Comparison of ENCODE assay signal across 26 cellular contexts in genomic region chr12:26044592-26044991, GRCh38.
A peak's percentile ranks its signal among the peaks of the same experiment; 100 is the strongest.
DNase-seq lines count a peak whose midpoint lies in the region; ATAC-seq, FAIRE-seq and TF ChIP-seq lines count a peak whose summit lies in the region.
"Had no signal": no experiment of that assay in that cellular context is flagged by ENCODE, and none has a peak within 500 bp of the region (broad histone marks: within the 10 kb centered on the region; RNA-seq: fewer than 3 reads in every experiment).

No MANE protein-coding gene starts in this region.

- no peaks in the 10 kb centered on the region for H3K27me3 Mint-ChIP-seq in chondrocyte (ENCODE audit: low read depth)
- H3K27me3 Mint-ChIP-seq: B cell had no signal

- no peaks in the 10 kb centered on the region for H3F3A ChIP-seq in Loucy (ENCODE audit: low read depth)

- no peak overlapping the region for H3K4me3 ChIP-seq in Loucy (ENCODE audit: low read length, poor library complexity, severe bottlenecking)
- H3K4me3 ChIP-seq: MG63, PC-9, SJSA1 had no signal

- H3K9me3 ChIP-seq in Loucy (ENCODE audit: insufficient read depth, low read depth, low read length) = no peaks in the 10 kb centered on the region
- H3K9me3 ChIP-seq: MG63, SJSA1 had no signal

- no peaks in the 10 kb centered on the region for H3K9me3 Mint-ChIP-seq in chondrocyte (ENCODE audit: low read depth)
- H3K9me3 Mint-ChIP-seq: CD14-positive monocyte; CD8-positive, alpha-beta memory T cell had no signal

- no peaks in the 10 kb centered on the region for H3K79me2 ChIP-seq in Loucy (ENCODE audit: insufficient read depth, low read length)

- no peak overlapping the region for H3K9ac ChIP-seq in Loucy (ENCODE audit: low read depth, low read length, poor library complexity, severe bottlenecking)

- no peaks in the 10 kb centered on the region for H3K36me3 ChIP-seq in Loucy (ENCODE audit: insufficient read depth, low read length)
- H3K36me3 ChIP-seq: MG63, SJSA1 had no signal

- no peaks in the 10 kb centered on the region for H3K27me3 ChIP-seq in Loucy (ENCODE audit: insufficient read depth, low read length, poor library complexity, severe bottlenecking)
- H3K27me3 ChIP-seq: MG63, SJSA1 had no signal

- no peak overlapping the region for H2AFZ ChIP-seq in Loucy (ENCODE audit: low read length)
- H2AFZ ChIP-seq: PC-9 had no signal

- ATAC-seq in GM19395 (IDR thresholded peaks at IDR 0.05; ENCODE audit: unreplicated experiment) = no peak
- ATAC-seq: HCT116 had no signal

- no peak overlapping the region for H3K27ac Mint-ChIP-seq in chondrocyte (ENCODE audit: unreplicated experiment)
- H3K27ac Mint-ChIP-seq: B cell; CD14-positive monocyte; CD8-positive, alpha-beta memory T cell had no signal

- H3K4me2 ChIP-seq in Loucy (ENCODE audit: low read depth, low read length, poor library complexity, severe bottlenecking) = no peak overlapping the region
- H3K4me2 ChIP-seq: PC-9 had no signal

- H3K9me2 ChIP-seq in Loucy (replicated peaks; ENCODE audit: low read depth, low read length) = no peaks in the 10 kb centered on the region

- no peak overlapping the region for H3K4me3 Mint-ChIP-seq in chondrocyte (ENCODE audit: unreplicated experiment)
- H3K4me3 Mint-ChIP-seq: B cell; CD14-positive monocyte; CD8-positive, alpha-beta memory T cell had no signal

- FAIRE-seq in D721Med (lab: Jason Lieb, UNC) = no peak
- FAIRE-seq: GM19239, H1 had no signal

- peaks cover 34% of the 10 kb centered on the region for H3K4me1 Mint-ChIP-seq in chondrocyte (ENCODE audit: low read depth)
- H3K4me1 Mint-ChIP-seq: B cell; CD14-positive monocyte; CD8-positive, alpha-beta memory T cell had no signal

- no peaks in the 10 kb centered on the region for H3K36me3 Mint-ChIP-seq in chondrocyte (ENCODE audit: low read depth)
- H3K36me3 Mint-ChIP-seq: CD14-positive monocyte; CD8-positive, alpha-beta memory T cell had no signal

- no peaks in the 10 kb centered on the region for H4K20me1 ChIP-seq in Loucy (ENCODE audit: insufficient read depth, low read length, poor library complexity, severe bottlenecking)

- DNase-seq in D721Med (ENCODE audit: insufficient read length, low spot score) = no peak
- DNase-seq in chondrocyte (ENCODE audit: low spot score) = no peak
- peak; percentile 38 for DNase-seq in pons (ENCODE audit: low spot score)
- no peak for DNase-seq in stimulated activated CD4-positive, alpha-beta T cell treated with anti-CD3 and anti-CD28 coated beads, Interleukin-4, amount 100 ng/mL, for 24 hours
- no peak for DNase-seq in NCI-H146 (lab: John Stamatoyannopoulos, UW)
- no peak for DNase-seq in stimulated activated CD4-positive, alpha-beta T cell treated with anti-CD3 and anti-CD28 coated beads, Interleukin-1b, Interleukin-23, amount 100 ng/mL, for 48 hours
- DNase-seq: CD8-positive, alpha-beta memory T cell; DND-41; KBM-7; NCI-H1105 treated with DMSO at 0.1 percent for 48 hours; NCI-H2029; NCI-H524 treated with DMSO at 0.1 percent for 48 hours; NCI-H774; PC-9; Right ventricle myocardium superior; RPMI8226; T-helper 1 cell had no signal

- H3K4me1 ChIP-seq in Loucy (ENCODE audit: insufficient read depth, low read length, poor library complexity, severe bottlenecking) = no peaks in the 10 kb centered on the region

- TF ChIP-seq CTCF in D721Med (IDR thresholded peaks at IDR 0.05; ENCODE audit: insufficient read depth, missing control alignments) = peak; percentile 7
- TF ChIP-seq CTCF in Loucy (conservative IDR thresholded peaks at IDR 0.05; ENCODE audit: low read length) = peak; percentile 39
- TF ChIP-seq CTCF in chondrocyte (IDR thresholded peaks at IDR 0.05) = peak; percentile 12
